Comparison of ENCODE assay signal across 19 cellular contexts in the genomic region with DNA sequence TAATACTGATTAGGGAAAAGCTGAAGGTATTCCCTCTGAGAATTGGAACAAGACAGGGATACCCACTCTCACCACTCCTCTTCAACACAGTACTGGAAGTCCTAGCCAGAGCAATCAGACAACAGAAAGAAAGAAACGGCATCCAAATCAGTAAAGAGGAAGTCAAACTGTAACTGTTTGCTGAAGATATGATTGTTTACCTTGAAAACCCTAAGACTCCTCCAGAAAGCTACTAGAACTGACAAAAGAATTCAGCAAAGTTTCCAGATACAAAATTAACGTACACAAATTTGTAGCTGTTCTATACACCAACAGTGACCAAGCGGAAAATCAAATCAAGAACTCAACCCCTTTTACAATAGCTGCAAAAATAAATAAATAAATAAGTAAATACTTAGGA.
"Had no signal": no experiment of that assay in that cellular context is flagged by ENCODE, and none has a peak within 500 bp of the region (broad histone marks: within the 10 kb centered on the region; RNA-seq: fewer than 3 reads in every experiment).

No MANE protein-coding gene starts in this region.

- H3K4me3 Mint-ChIP-seq: neural progenitor cell had no signal

- ATAC-seq: gastrocnemius medialis; left cardiac atrium; lower lobe of right lung; natural killer cell treated with Interleukin-12 subunit alpha and Interleukin-12 subunit beta and Interleukin-15 and Interleukin-18, amount 100 ng/mL, for 72 hours; right cardiac atrium had no signal

- DNase-seq: effector CD8-positive, alpha-beta T cell; gastrocnemius medialis; kidney; left cardiac atrium; left ventricle myocardium inferior; lower lobe of right lung; mesenchymal stem cell; midbrain; nucleus accumbens; ovary; right cardiac atrium; small intestine; stimulated activated CD4-positive, alpha-beta T cell treated with anti-CD3 and anti-CD28 coated beads, Interleukin-12 subunit alpha, Interleukin-12 subunit beta, amount 100 ng/mL, for 4 hours; stimulated activated naive CD4-positive, alpha-beta T cell; tibial artery; upper lobe of left lung; uterus had no signal

- FAIRE-seq: kidney, small intestine had no signal

- H3K36me3 Mint-ChIP-seq: neural progenitor cell had no signal

- H3K27ac Mint-ChIP-seq: neural progenitor cell had no signal
